Comparison of ENCODE assay signal across 9 cellular contexts in the genomic region with DNA sequence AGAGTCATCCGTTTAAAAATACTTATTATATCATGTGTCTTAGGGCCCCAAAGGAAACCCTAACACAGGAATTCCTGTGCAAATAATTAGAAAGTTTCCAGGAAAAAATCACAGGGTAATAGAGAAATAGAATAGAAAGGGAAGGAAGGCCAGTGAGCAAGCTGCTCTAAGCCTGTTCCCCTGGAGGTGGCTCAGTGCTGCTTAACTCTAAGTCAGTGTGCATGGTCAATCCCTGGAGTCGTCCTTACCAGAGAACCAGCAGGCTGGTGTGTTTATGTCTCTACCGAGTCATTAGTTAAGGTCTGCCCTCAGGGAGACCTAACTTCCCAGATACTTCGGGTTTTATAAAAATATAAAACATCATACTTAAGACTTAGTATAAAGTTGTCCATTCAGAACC. TPM values are rescaled to one million over a fixed set of nuclear protein-coding genes. Genes with fewer than 3 reads are reported as not detected.
DNase-seq lines count a peak whose midpoint lies in the region; ATAC-seq, FAIRE-seq and TF ChIP-seq lines count a peak whose summit lies in the region.
"Had no signal": no experiment of that assay in that cellular context is flagged by ENCODE, and none has a peak within 500 bp of the region (broad histone marks: within the 10 kb centered on the region; RNA-seq: fewer than 3 reads in every experiment).

No MANE protein-coding gene starts in this region.

- no peak for TF ChIP-seq POLR2A in H54 (IDR thresholded peaks at IDR 0.05; ENCODE audit: low read depth, low read length)

- ATAC-seq in SK-N-SH treated with all-trans-retinoic acid at 6 μM for 48 hours, result 0 out of 3 replicates have a peak, but pooled peaks have one; percentile 10
- peak; percentile 28 for ATAC-seq in Right ventricle myocardium superior (ENCODE audit: poor library complexity)
- ATAC-seq: activated CD4-positive, CD25-positive, alpha-beta regulatory T cell treated with anti-CD3 and anti-CD28 coated beads, Interleukin-2, amount 50 U/mL, for 24 hours had no signal

- DNase-seq in H54 (ENCODE audit: insufficient read length, low spot score), result no peak
- DNase-seq in Right ventricle myocardium superior, result no peak
- DNase-seq in renal cortical epithelial cell (ENCODE audit: low read depth), result peak; percentile 58
- DNase-seq in cerebellar nuclear complex (lab: John Stamatoyannopoulos, UW), result no peak
- DNase-seq in posterior vena cava (ENCODE audit: low spot score), result no peak
- DNase-seq in 8988T, result no peak
- DNase-seq: NCI-H187 had no signal

- intact Hi-C loops in Right ventricle myocardium superior (cut with DNase I) (no loop called here), posterior vena cava (cut with DNase I) (no loop called here)

- peak; percentile 87 for FAIRE-seq in H54 (lab: Jason Lieb, UNC)

TF ChIP-seq in SK-N-SH treated with all-trans-retinoic acid at 6 μM for 48 hours, 23 proteins besides CTCF, POLR2A, EP300 and RAD21:
- no peak for TF ChIP-seq ESRRG (CRISPR knock-in tag; IDR thresholded peaks at IDR 0.05)
- no peak for TF ChIP-seq GLIS3 (CRISPR knock-in tag; IDR thresholded peaks at IDR 0.05)
- TF ChIP-seq, protein P1, sequence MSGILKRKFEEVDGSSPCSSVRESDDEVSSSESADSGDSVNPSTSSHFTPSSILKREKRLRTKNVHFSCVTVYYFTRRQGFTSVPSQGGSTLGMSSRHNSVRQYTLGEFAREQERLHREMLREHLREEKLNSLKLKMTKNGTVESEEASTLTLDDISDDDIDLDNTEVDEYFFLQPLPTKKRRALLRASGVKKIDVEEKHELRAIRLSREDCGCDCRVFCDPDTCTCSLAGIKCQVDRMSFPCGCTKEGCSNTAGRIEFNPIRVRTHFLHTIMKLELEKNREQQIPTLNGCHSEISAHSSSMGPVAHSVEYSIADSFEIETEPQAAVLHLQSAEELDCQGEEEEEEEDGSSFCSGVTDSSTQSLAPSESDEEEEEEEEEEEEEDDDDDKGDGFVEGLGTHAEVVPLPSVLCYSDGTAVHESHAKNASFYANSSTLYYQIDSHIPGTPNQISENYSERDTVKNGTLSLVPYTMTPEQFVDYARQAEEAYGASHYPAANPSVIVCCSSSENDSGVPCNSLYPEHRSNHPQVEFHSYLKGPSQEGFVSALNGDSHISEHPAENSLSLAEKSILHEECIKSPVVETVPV (CRISPR knock-in tag; IDR thresholded peaks at IDR 0.05), result no peak
- no peak for TF ChIP-seq ZNF8 (CRISPR knock-in tag; IDR thresholded peaks at IDR 0.05)
- TF ChIP-seq SNAI2 (CRISPR knock-in tag; IDR thresholded peaks at IDR 0.05), result no peak
- TF ChIP-seq RARB (CRISPR knock-in tag; IDR thresholded peaks at IDR 0.05), result no peak
- TF ChIP-seq, protein P2, sequence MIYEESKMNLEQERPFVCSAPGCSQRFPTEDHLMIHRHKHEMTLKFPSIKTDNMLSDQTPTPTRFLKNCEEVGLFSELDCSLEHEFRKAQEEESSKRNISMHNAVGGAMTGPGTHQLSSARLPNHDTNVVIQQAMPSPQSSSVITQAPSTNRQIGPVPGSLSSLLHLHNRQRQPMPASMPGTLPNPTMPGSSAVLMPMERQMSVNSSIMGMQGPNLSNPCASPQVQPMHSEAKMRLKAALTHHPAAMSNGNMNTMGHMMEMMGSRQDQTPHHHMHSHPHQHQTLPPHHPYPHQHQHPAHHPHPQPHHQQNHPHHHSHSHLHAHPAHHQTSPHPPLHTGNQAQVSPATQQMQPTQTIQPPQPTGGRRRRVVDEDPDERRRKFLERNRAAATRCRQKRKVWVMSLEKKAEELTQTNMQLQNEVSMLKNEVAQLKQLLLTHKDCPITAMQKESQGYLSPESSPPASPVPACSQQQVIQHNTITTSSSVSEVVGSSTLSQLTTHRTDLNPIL (CRISPR knock-in tag; IDR thresholded peaks at IDR 0.05; ENCODE audit: low read depth), result no peak
- no peak for TF ChIP-seq PPARA (CRISPR knock-in tag; IDR thresholded peaks at IDR 0.05; ENCODE audit: borderline replicate concordance)
- TF ChIP-seq, protein P3, sequence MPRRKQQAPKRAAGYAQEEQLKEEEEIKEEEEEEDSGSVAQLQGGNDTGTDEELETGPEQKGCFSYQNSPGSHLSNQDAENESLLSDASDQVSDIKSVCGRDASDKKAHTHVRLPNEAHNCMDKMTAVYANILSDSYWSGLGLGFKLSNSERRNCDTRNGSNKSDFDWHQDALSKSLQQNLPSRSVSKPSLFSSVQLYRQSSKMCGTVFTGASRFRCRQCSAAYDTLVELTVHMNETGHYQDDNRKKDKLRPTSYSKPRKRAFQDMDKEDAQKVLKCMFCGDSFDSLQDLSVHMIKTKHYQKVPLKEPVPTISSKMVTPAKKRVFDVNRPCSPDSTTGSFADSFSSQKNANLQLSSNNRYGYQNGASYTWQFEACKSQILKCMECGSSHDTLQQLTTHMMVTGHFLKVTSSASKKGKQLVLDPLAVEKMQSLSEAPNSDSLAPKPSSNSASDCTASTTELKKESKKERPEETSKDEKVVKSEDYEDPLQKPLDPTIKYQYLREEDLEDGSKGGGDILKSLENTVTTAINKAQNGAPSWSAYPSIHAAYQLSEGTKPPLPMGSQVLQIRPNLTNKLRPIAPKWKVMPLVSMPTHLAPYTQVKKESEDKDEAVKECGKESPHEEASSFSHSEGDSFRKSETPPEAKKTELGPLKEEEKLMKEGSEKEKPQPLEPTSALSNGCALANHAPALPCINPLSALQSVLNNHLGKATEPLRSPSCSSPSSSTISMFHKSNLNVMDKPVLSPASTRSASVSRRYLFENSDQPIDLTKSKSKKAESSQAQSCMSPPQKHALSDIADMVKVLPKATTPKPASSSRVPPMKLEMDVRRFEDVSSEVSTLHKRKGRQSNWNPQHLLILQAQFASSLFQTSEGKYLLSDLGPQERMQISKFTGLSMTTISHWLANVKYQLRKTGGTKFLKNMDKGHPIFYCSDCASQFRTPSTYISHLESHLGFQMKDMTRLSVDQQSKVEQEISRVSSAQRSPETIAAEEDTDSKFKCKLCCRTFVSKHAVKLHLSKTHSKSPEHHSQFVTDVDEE (CRISPR knock-in tag; IDR thresholded peaks at IDR 0.05), result no peak
- no peak for TF ChIP-seq CSDC2 (CRISPR knock-in tag; IDR thresholded peaks at IDR 0.05)
- no peak for TF ChIP-seq ZFP3 (CRISPR knock-in tag; IDR thresholded peaks at IDR 0.05)
- TF ChIP-seq, protein P4, sequence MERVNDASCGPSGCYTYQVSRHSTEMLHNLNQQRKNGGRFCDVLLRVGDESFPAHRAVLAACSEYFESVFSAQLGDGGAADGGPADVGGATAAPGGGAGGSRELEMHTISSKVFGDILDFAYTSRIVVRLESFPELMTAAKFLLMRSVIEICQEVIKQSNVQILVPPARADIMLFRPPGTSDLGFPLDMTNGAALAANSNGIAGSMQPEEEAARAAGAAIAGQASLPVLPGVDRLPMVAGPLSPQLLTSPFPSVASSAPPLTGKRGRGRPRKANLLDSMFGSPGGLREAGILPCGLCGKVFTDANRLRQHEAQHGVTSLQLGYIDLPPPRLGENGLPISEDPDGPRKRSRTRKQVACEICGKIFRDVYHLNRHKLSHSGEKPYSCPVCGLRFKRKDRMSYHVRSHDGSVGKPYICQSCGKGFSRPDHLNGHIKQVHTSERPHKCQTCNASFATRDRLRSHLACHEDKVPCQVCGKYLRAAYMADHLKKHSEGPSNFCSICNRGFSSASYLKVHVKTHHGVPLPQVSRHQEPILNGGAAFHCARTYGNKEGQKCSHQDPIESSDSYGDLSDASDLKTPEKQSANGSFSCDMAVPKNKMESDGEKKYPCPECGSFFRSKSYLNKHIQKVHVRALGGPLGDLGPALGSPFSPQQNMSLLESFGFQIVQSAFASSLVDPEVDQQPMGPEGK (CRISPR knock-in tag; IDR thresholded peaks at IDR 0.05; ENCODE audit: borderline replicate concordance), result no peak
- no peak for TF ChIP-seq TOX (CRISPR knock-in tag; IDR thresholded peaks at IDR 0.05; ENCODE audit: borderline replicate concordance)
TF ChIP-seq in SK-N-SH treated with all-trans-retinoic acid at 6 μM for 48 hours: peak in this region for 0.

RNA-seq across cellular contexts. Expression of a gene that starts 21.0 kb away (rescaled TPM):
- total RNA-seq in Right ventricle myocardium superior (0.51 TPM), renal cortical epithelial cell (0.25 and 2.1 TPM in 2 replicates), posterior vena cava (1 to 10 TPM in 1 of 2 donors, under 1 TPM in 1; 0.38 to 1.3 TPM)
